In the genomic region with DNA sequence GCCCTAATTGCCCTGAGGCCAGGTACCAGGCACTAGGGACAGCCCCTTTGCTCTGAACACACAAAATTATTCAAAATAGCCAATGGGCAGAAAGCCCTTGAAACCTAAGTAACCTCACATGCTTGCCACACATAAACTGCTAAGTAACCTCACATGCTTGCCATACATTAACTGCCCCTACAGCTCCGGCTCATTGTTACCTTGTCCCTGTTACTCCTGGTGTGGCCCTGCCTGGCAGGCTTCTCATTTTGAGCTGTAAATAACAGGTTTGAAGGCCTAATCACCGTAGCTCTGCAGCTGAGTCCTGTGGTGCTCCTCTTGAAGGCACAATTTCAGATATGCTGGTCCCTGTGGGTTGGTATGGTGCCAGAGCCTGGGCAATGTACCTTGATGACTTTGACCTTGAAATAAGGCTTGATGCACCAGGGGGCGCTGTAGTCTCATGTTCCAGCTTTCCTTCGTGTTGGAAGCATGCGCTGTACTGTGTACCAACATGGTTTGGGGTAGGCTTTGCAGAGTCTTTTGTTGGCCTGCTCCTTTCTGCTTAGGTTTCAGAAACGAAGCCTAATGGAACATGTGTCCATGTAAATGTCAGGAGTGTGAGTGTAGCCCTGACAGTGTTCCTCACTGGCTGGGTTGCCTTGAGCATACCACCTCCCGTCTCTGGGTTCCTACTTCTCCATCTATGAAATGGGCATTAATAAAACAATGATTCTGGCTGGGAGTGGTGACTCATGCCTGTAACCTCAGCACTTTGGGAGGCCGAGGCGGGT, we compare ENCODE assay signal across 9 cellular contexts. TPM values are rescaled to one million over a fixed set of nuclear protein-coding genes. Genes with fewer than 3 reads are reported as not detected.
DNase-seq lines count a peak whose midpoint lies in the region; ATAC-seq, FAIRE-seq and TF ChIP-seq lines count a peak whose summit lies in the region.
"Had no signal": no experiment of that assay in that cellular context is flagged by ENCODE, and none has a peak within 500 bp of the region (broad histone marks: within the 10 kb centered on the region; RNA-seq: fewer than 3 reads in every experiment).

No MANE protein-coding gene starts in this region.

- CTCF ChIA-PET in endothelial cell of umbilical vein (lab: Charles Lee): interaction anchor here (0.7 to 5.8 kb wide), 21 partner anchors 14 to 840 kb away, joined by 3 to 91 read pairs (median 3); a partner anchor contains a TSS

- no peaks in the 10 kb centered on the region for H3K4me1 Mint-ChIP-seq in natural killer cell
- peaks cover 10 to 23% of the 10 kb centered on the region in 2 donors for H3K4me1 Mint-ChIP-seq in stimulated activated naive B cell treated with anti-CD40 and anti-IgM and Interleukin-4, amounts not matched to agents 10 μg/mL and 1 μg/mL and 100 μg/mL, for 72 hours

- H3K27ac Mint-ChIP-seq in natural killer cell: no peak overlapping the region
- H3K27ac Mint-ChIP-seq in stimulated activated naive B cell treated with anti-CD40 and anti-IgM and Interleukin-4, amounts not matched to agents 10 μg/mL and 1 μg/mL and 100 μg/mL, for 72 hours: peak overlapping the region; percentile 14
- H3K27ac Mint-ChIP-seq: dendritic cell treated with granulocyte-macrophage colony-stimulating factor and Interleukin-4, amounts not matched to agents 40 ng/mL and 50 ng/mL, for 4 days had no signal

- no peaks in the 10 kb centered on the region for H3K9me3 ChIP-seq in endothelial cell of umbilical vein (replicated peaks; ENCODE audit: control insufficient read depth, insufficient read depth, low read length)

- BruUV-seq in endothelial cell of umbilical vein (replicated peaks; lab: Mats Ljungman, UMichigan): no TSS peak

- no peak overlapping the region for H3K9ac ChIP-seq in endothelial cell of umbilical vein (replicated peaks; ENCODE audit: extremely low read depth, insufficient read depth, low read length)

- H3K4me3 Mint-ChIP-seq in natural killer cell: no peak overlapping the region
- H3K4me3 Mint-ChIP-seq in stimulated activated naive B cell treated with anti-CD40 and anti-IgM and Interleukin-4, amounts not matched to agents 10 μg/mL and 1 μg/mL and 100 μg/mL, for 72 hours: no peak overlapping the region
- H3K4me3 Mint-ChIP-seq: dendritic cell treated with granulocyte-macrophage colony-stimulating factor and Interleukin-4, amounts not matched to agents 40 ng/mL and 50 ng/mL, for 4 days had no signal

- no peak for TF ChIP-seq POLR2A in endothelial cell of umbilical vein (IDR thresholded peaks at IDR 0.05; ENCODE audit: low read depth, low read length)

- H3K4me1 ChIP-seq in endothelial cell of umbilical vein (ENCODE audit: control insufficient read depth, extremely low read depth, insufficient read depth, low read length): peaks cover 5% of the 10 kb centered on the region

- no peak overlapping the region for H2AFZ ChIP-seq in endothelial cell of umbilical vein (ENCODE audit: low read depth, low read length)

- H3K36me3 ChIP-seq in endothelial cell of umbilical vein (ENCODE audit: control insufficient read depth in 2 of 2, extremely low read depth in 1 of 2, insufficient read depth in 2 of 2, low read length in 2 of 2): no peaks in the 10 kb centered on the region

- H3K9me3 Mint-ChIP-seq in natural killer cell: no peaks in the 10 kb centered on the region
- no peaks in the 10 kb centered on the region for H3K9me3 Mint-ChIP-seq in stimulated activated naive B cell treated with anti-CD40 and anti-IgM and Interleukin-4, amounts not matched to agents 10 μg/mL and 1 μg/mL and 100 μg/mL, for 72 hours
- H3K9me3 Mint-ChIP-seq: dendritic cell treated with granulocyte-macrophage colony-stimulating factor and Interleukin-4, amounts not matched to agents 40 ng/mL and 50 ng/mL, for 4 days had no signal

- TF ChIP-seq CTCF in endothelial cell of umbilical vein (IDR thresholded peaks at IDR 0.05; ENCODE audit: extremely low read depth in 1 of 2, insufficient read depth in 1 of 2, low read depth in 1 of 2, low read length in 2 of 2): peak; percentile 73 to 84
- peak; percentile 71 for TF ChIP-seq CTCF in natural killer cell (IDR thresholded peaks at IDR 0.05)

- no peaks in the 10 kb centered on the region for H3K36me3 Mint-ChIP-seq in natural killer cell
- no peaks in the 10 kb centered on the region for H3K36me3 Mint-ChIP-seq in stimulated activated naive B cell treated with anti-CD40 and anti-IgM and Interleukin-4, amounts not matched to agents 10 μg/mL and 1 μg/mL and 100 μg/mL, for 72 hours

- H3K9me1 ChIP-seq in endothelial cell of umbilical vein (replicated peaks; ENCODE audit: control insufficient read depth, extremely low read depth, insufficient read depth, low read length): no peaks in the 10 kb centered on the region

- H3K79me2 ChIP-seq in endothelial cell of umbilical vein (ENCODE audit: control insufficient read depth, insufficient read depth, low read length): no peaks in the 10 kb centered on the region

- dilution Hi-C loops in endothelial cell of umbilical vein (cut with MboI; ENCODE audit: extremely low pct_ligation_motif_present, low sequenced_read_pairs): no loop called here

- H3K27me3 Mint-ChIP-seq in natural killer cell (ENCODE audit: low read depth in 2 of 2): no peaks in the 10 kb centered on the region
- H3K27me3 Mint-ChIP-seq in stimulated activated naive B cell treated with anti-CD40 and anti-IgM and Interleukin-4, amounts not matched to agents 10 μg/mL and 1 μg/mL and 100 μg/mL, for 72 hours: no peaks in the 10 kb centered on the region
- H3K27me3 Mint-ChIP-seq: dendritic cell treated with granulocyte-macrophage colony-stimulating factor and Interleukin-4, amounts not matched to agents 40 ng/mL and 50 ng/mL, for 4 days had no signal

- ATAC-seq in GM19438 (IDR thresholded peaks at IDR 0.05; ENCODE audit: low read depth, unreplicated experiment) (peak; percentile 84), HG03575 (IDR thresholded peaks at IDR 0.05; ENCODE audit: extremely low read depth, insufficient number of reproducible peaks, low FRiP score, unreplicated experiment) (peak; percentile 50), natural killer cell (peak; percentile 78 to 87 (median 82))
- ATAC-seq in stimulated activated naive B cell treated with anti-CD40 and anti-IgM and Interleukin-4, amounts not matched to agents 10 μg/mL and 1 μg/mL and 100 μg/mL, for 72 hours (replicated peaks): peak; percentile 93 to 95

- DNase-seq in COLO668 (lab: John Stamatoyannopoulos, UW; ENCODE audit: unreplicated experiment) (peak; percentile 83), endothelial cell of umbilical vein (ENCODE audit: low read depth, low spot score) (peak; percentile 85), natural killer cell (peak; percentile 67)
- DNase-seq in NK-92 treated with Interleukin-12 subunit alpha and Interleukin-12 subunit beta, amount 100 ng/mL, for 24 hours (lab: John Stamatoyannopoulos, UW): peak; percentile 52
- DNase-seq in activated CD8-positive, alpha-beta memory T cell treated with anti-CD3 and anti-CD28 coated beads for 24 hours: peak; percentile 99
- DNase-seq in stimulated activated naive B cell treated with anti-CD40 and anti-IgM and Interleukin-4, amounts not matched to agents 10 μg/mL and 1 μg/mL and 100 μg/mL, for 72 hours: peak; percentile 78

- POLR2A ChIA-PET in endothelial cell of umbilical vein (lab: Charles Lee): no interaction called here

- FAIRE-seq in endothelial cell of umbilical vein (lab: Jason Lieb, UNC): peak; percentile 96

- no peak overlapping the region for H3K4me2 ChIP-seq in endothelial cell of umbilical vein (ENCODE audit: insufficient read depth, low read length)

- no peak overlapping the region for H3K4me3 ChIP-seq in endothelial cell of umbilical vein (replicated peaks in 1 of 3; ENCODE audit: insufficient read depth in 1 of 3, low read depth in 1 of 3, low read length in 3 of 3)

- H3K27ac ChIP-seq in endothelial cell of umbilical vein (ENCODE audit: insufficient read depth, low read depth, low read length): no peak overlapping the region

- intact Hi-C loops in endothelial cell of umbilical vein (cut with micrococcal nuclease): loop anchor here (1.0 to 5.0 kb wide), 5 partner anchors 127 to 840 kb away; a partner anchor contains a TSS
- intact Hi-C loops in natural killer cell (cut with micrococcal nuclease): loop anchor here (1.0 to 2.0 kb wide), 3 partner anchors 127 to 839 kb away; no protein-coding TSS in a partner anchor

- no peaks in the 10 kb centered on the region for H4K20me1 ChIP-seq in endothelial cell of umbilical vein (replicated peaks; ENCODE audit: control insufficient read depth, extremely low read depth, insufficient read depth, low read length)

- H3K27me3 ChIP-seq in endothelial cell of umbilical vein (ENCODE audit: control insufficient read depth in 2 of 2, insufficient read depth in 2 of 2, low read length in 2 of 2): no peaks in the 10 kb centered on the region

TF ChIP-seq in endothelial cell of umbilical vein, 7 proteins besides CTCF, POLR2A, EP300 and RAD21:
- TF ChIP-seq, protein P1, sequence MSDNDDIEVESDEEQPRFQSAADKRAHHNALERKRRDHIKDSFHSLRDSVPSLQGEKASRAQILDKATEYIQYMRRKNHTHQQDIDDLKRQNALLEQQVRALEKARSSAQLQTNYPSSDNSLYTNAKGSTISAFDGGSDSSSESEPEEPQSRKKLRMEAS (IDR thresholded peaks at IDR 0.05; ENCODE audit: insufficient read depth, insufficient read length): no peak
- TF ChIP-seq FOS (IDR thresholded peaks at IDR 0.05; ENCODE audit: borderline replicate concordance, insufficient read depth, low read length): no peak
- no peak for TF ChIP-seq JUN (IDR thresholded peaks at IDR 0.05; ENCODE audit: borderline replicate concordance, insufficient read depth, insufficient read length, low read depth)
- no peak for TF ChIP-seq MYC (IDR thresholded peaks at IDR 0.05; ENCODE audit: low read depth, low read length)
- no peak for TF ChIP-seq EZH2 (IDR thresholded peaks at IDR 0.05; ENCODE audit: borderline replicate concordance, low read depth, low read length, severe bottlenecking)
- no peak for TF ChIP-seq POLR2AphosphoS5 (IDR thresholded peaks at IDR 0.05; ENCODE audit: insufficient read depth, low read depth, low read length)

RNA-seq across cellular contexts. Expression of a gene that starts 3.8 kb away (rescaled TPM):
- total RNA-seq in endothelial cell of umbilical vein (not detected in 2 replicates), natural killer cell (1 to 10 TPM in 2 of 3 donors, under 1 TPM in 1; 0.52 to 2.5 (median 1.4) TPM)
- polyA plus RNA-seq in endothelial cell of umbilical vein: not detected in 2 replicates
- not detected in 2 replicates for polyA plus RNA-seq in endothelial cell of umbilical vein (2011; cell fraction: cytosol; rRNA removed)
- polyA plus RNA-seq in endothelial cell of umbilical vein (2011; cell fraction: nucleus; rRNA removed): not detected in 2 replicates
- polyA plus RNA-seq in endothelial cell of umbilical vein (2012): 0.18 and 0.21 TPM in 2 replicates
- not detected in 2 replicates for polyA minus RNA-seq in endothelial cell of umbilical vein
- not detected for polyA minus RNA-seq in endothelial cell of umbilical vein (2011; cell fraction: cytosol; rRNA and poly(A)+ RNA removed)
- polyA minus RNA-seq in endothelial cell of umbilical vein (2011; cell fraction: nucleus; rRNA and poly(A)+ RNA removed): not detected in 2 replicates
